Comparison of ENCODE assay signal across 1 cellular context in genomic region chr16:1712791-1713261, GRCh38.
TF ChIP-seq lines count a peak whose summit lies in the region.

No MANE protein-coding gene starts in this region.

TF ChIP-seq in HepG2, 621 proteins besides CTCF, POLR2A, EP300 and RAD21:
- TF ChIP-seq NFAT5 (CRISPR knock-in tag; IDR thresholded peaks at IDR 0.05) (no peak), ZBTB38 (CRISPR knock-in tag; IDR thresholded peaks at IDR 0.05) (no peak), ZBTB3 (CRISPR knock-in tag; IDR thresholded peaks at IDR 0.05; ENCODE audit: borderline replicate concordance, low read depth) (no peak), AGO2 (optimal IDR thresholded peaks at IDR 0.05; ENCODE audit: low read depth, low read length) (peak; percentile 43), CENPBD1 (CRISPR knock-in tag; IDR thresholded peaks at IDR 0.05; ENCODE audit: borderline replicate concordance, low read depth) (no peak), FOXA3 (CRISPR knock-in tag; IDR thresholded peaks at IDR 0.05) (no peak), MXI1 (IDR thresholded peaks at IDR 0.05; ENCODE audit: borderline replicate concordance, low read depth, low read length) (no peak)
